Comparison of ENCODE assay signal across 21 cellular contexts in the genomic region with DNA sequence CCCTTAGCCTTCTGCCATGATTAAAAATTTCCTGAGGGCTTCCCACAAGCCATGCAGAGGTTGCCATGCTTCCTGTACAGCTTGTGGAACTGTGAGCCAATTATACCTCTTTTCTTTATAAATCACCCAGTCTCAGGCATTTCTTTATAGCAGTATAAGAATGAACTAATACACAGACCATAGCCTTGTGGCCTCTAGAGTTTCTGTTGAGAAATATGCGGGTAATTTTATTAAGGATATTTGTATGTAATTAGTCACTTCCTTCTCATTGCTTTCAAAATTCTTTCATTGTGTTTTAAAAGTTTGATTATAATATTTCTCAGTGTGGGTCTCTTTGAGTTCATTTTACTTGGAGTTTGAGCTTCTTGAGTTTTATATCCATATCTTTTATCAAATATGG.
DNase-seq lines count a peak whose midpoint lies in the region; ATAC-seq, FAIRE-seq and TF ChIP-seq lines count a peak whose summit lies in the region.
"Had no signal": no experiment of that assay in that cellular context is flagged by ENCODE, and none has a peak within 500 bp of the region (broad histone marks: within the 10 kb centered on the region; RNA-seq: fewer than 3 reads in every experiment).

No MANE protein-coding gene starts in this region.

- no peaks in the 10 kb centered on the region for H3K36me3 ChIP-seq in A673 (ENCODE audit: insufficient read depth, low read length, poor library complexity, severe bottlenecking)
- no peaks in the 10 kb centered on the region for H3K36me3 ChIP-seq in bronchial epithelial cell (ENCODE audit: control insufficient read depth, insufficient read depth, low read length)
- H3K36me3 ChIP-seq: BE2C had no signal

- H3K4me3 Mint-ChIP-seq in activated CD4-positive, alpha-beta T cell treated with anti-CD3 and anti-CD28 coated beads, Interleukin-2, amount 10 ng/mL, durations not matched to agents 7 days and 5 days = no peak overlapping the region
- H3K4me3 Mint-ChIP-seq: CD4-positive, alpha-beta memory T cell; H9 had no signal

- POLR2A ChIA-PET in A673 (lab: Charles Lee; ENCODE audit: low non-redundant PET) = no interaction called here
- POLR2A ChIA-PET in activated CD4-positive, alpha-beta T cell treated with anti-CD3 and anti-CD28 coated beads, Interleukin-2, amount 10 ng/mL, durations not matched to agents 7 days and 5 days (lab: Charles Lee) = no interaction called here

- CTCF ChIA-PET in A673 (lab: Charles Lee) = no interaction called here
- CTCF ChIA-PET in activated CD4-positive, alpha-beta T cell treated with anti-CD3 and anti-CD28 coated beads, Interleukin-2, amount 10 ng/mL, durations not matched to agents 7 days and 5 days (lab: Charles Lee) = no interaction called here

- no peaks in the 10 kb centered on the region for H3K4me1 ChIP-seq in A673 (ENCODE audit: insufficient read depth, low read length, poor library complexity, severe bottlenecking)
- H3K4me1 ChIP-seq: BE2C had no signal

- intact Hi-C loops in A673 (cut with micrococcal nuclease; ENCODE audit: unreplicated experiment) = no loop called here

- H3K27me3 Mint-ChIP-seq in activated CD4-positive, alpha-beta T cell treated with anti-CD3 and anti-CD28 coated beads, Interleukin-2, amount 10 ng/mL, durations not matched to agents 7 days and 5 days = no peaks in the 10 kb centered on the region
- H3K27me3 Mint-ChIP-seq: CD4-positive, alpha-beta memory T cell had no signal

- no peak overlapping the region for H3K27ac ChIP-seq in A673 (ENCODE audit: low read depth, low read length, poor library complexity, severe bottlenecking)
- H3K27ac ChIP-seq: C4-2B, HL-60 had no signal

- H3K4me3 ChIP-seq in A673 (ENCODE audit: low read depth, low read length, poor library complexity, severe bottlenecking) (no peak overlapping the region), bronchial epithelial cell (ENCODE audit: low read depth, low read length) (no peak overlapping the region)

- no peak overlapping the region for H3K27ac Mint-ChIP-seq in activated CD4-positive, alpha-beta T cell treated with anti-CD3 and anti-CD28 coated beads, Interleukin-2, amount 10 ng/mL, durations not matched to agents 7 days and 5 days
- H3K27ac Mint-ChIP-seq: H9 had no signal

- no peaks in the 10 kb centered on the region for H3K9me3 Mint-ChIP-seq in activated CD4-positive, alpha-beta T cell treated with anti-CD3 and anti-CD28 coated beads, Interleukin-2, amount 10 ng/mL, durations not matched to agents 7 days and 5 days
- H3K9me3 Mint-ChIP-seq: H9 had no signal

- no peaks in the 10 kb centered on the region for H3K4me1 Mint-ChIP-seq in activated CD4-positive, alpha-beta T cell treated with anti-CD3 and anti-CD28 coated beads, Interleukin-2, amount 10 ng/mL, durations not matched to agents 7 days and 5 days
- H3K4me1 Mint-ChIP-seq: CD4-positive, alpha-beta memory T cell; H9 had no signal

- DNase-seq in A673 (ENCODE audit: low spot score) (peak; percentile 48), ELR (ENCODE audit: low read depth) (peak; percentile 28), bronchial epithelial cell (ENCODE audit: low read depth) (peak; percentile 53), foreskin melanocyte (peak; percentile 11), NCI-H510A treated with DMSO at 0.1 percent for 48 hours (lab: John Stamatoyannopoulos, UW) (no peak)
- no peak for DNase-seq in activated CD4-positive, alpha-beta T cell treated with anti-CD3 and anti-CD28 coated beads, Interleukin-2, amount 10 ng/mL, durations not matched to agents 7 days and 5 days
- DNase-seq: 8988T; BE2C; CD4-positive, alpha-beta memory T cell; COR-L47; DMS153; DMS79 treated with DMSO at 0.1 percent for 48 hours; GOT3; H9; IMR-90; KBM-7 had no signal

- no TSS peak for BruUV-seq in A673 (replicated peaks; lab: Mats Ljungman, UMichigan)

- no peak for TF ChIP-seq CTCF in A673 (conservative IDR thresholded peaks at IDR 0.05; ENCODE audit: low read depth, low read length)
- TF ChIP-seq CTCF in bronchial epithelial cell (IDR thresholded peaks at IDR 0.05; ENCODE audit: insufficient read depth, low read length, severe bottlenecking) = no peak

- H3K27me3 ChIP-seq in A673 (replicated peaks; ENCODE audit: insufficient read depth, low read depth, low read length, poor library complexity) (no peaks in the 10 kb centered on the region), bronchial epithelial cell (ENCODE audit: control insufficient read depth, insufficient read depth, low read length) (no peaks in the 10 kb centered on the region)
- H3K27me3 ChIP-seq: BE2C had no signal

- ATAC-seq in GM18502 (IDR thresholded peaks at IDR 0.05; ENCODE audit: poor library complexity, unreplicated experiment) = no peak

- FAIRE-seq in bronchial epithelial cell (lab: Jason Lieb, UNC) = no peak
- FAIRE-seq: D721Med, GM18507 had no signal

- H3K9me3 ChIP-seq in A673 (ENCODE audit: low read depth, low read length, poor library complexity, severe bottlenecking) = peaks cover 5% of the 10 kb centered on the region
- H3K9me3 ChIP-seq: BE2C had no signal

- no peaks in the 10 kb centered on the region for H3K36me3 Mint-ChIP-seq in activated CD4-positive, alpha-beta T cell treated with anti-CD3 and anti-CD28 coated beads, Interleukin-2, amount 10 ng/mL, durations not matched to agents 7 days and 5 days (ENCODE audit: low read depth)
- H3K36me3 Mint-ChIP-seq: CD4-positive, alpha-beta memory T cell had no signal

Comparison
In these comparisons a context has a peak if more than half of its experiments do, and no peak if none do; other contexts are left out.
1. DNase-seq: peak in A673 (single experiment), ELR (single experiment), bronchial epithelial cell (single experiment) and foreskin melanocyte (single experiment); none in activated CD4-positive, alpha-beta T cell treated with anti-CD3 and anti-CD28 coated beads, Interleukin-2, amount 10 ng/mL, durations not matched to agents 7 days and 5 days (single experiment) and NCI-H510A treated with DMSO at 0.1 percent for 48 hours (single experiment).